Comparison of ENCODE assay signal across 21 cellular contexts in genomic region chr13:98189841-98190505, GRCh38. TPM values are rescaled to one million over a fixed set of nuclear protein-coding genes. Genes with fewer than 3 reads are reported as not detected.
DNase-seq lines count a peak whose midpoint lies in the region; ATAC-seq and TF ChIP-seq lines count a peak whose summit lies in the region.
"Had no signal": no experiment of that assay in that cellular context is flagged by ENCODE, and none has a peak within 500 bp of the region (broad histone marks: within the 10 kb centered on the region; RNA-seq: fewer than 3 reads in every experiment).

No MANE protein-coding gene starts in this region.

- peaks cover 6 to 42% (median 29%) of the 10 kb centered on the region in 9 donors for H3K4me1 ChIP-seq in heart right ventricle
- H3K4me1 ChIP-seq in tibial nerve, result peaks cover 0 to 10% (median 2%) of the 10 kb centered on the region in 4 donors
- H3K4me1 ChIP-seq: foreskin keratinocyte had no signal

- no peaks in the 10 kb centered on the region for H3K4me1 Mint-ChIP-seq in activated naive CD8-positive, alpha-beta T cell treated with anti-CD3 and anti-CD28 coated beads, Interleukin-2, amount 50 U/mL, for 24 hours
- H3K4me1 Mint-ChIP-seq: activated CD4-positive, alpha-beta T cell treated with anti-CD3 and anti-CD28 coated beads, Interleukin-2, amount 10 ng/mL, durations not matched to agents 24 days and 14 days; activated naive CD8-positive, alpha-beta T cell treated with anti-CD3 and anti-CD28 coated beads, Interleukin-2, amount 10 ng/mL, durations not matched to agents 7 days and 5 days; central memory CD8-positive, alpha-beta T cell had no signal

- no peak overlapping the region for H3K27ac Mint-ChIP-seq in activated naive CD8-positive, alpha-beta T cell treated with anti-CD3 and anti-CD28 coated beads, Interleukin-2, amount 50 U/mL, for 24 hours
- H3K27ac Mint-ChIP-seq: activated CD4-positive, alpha-beta T cell treated with anti-CD3 and anti-CD28 coated beads, Interleukin-2, amount 10 ng/mL, durations not matched to agents 24 days and 14 days; activated naive CD8-positive, alpha-beta T cell treated with anti-CD3 and anti-CD28 coated beads, Interleukin-2, amount 10 ng/mL, durations not matched to agents 7 days and 5 days had no signal

- H3K27me3 Mint-ChIP-seq in activated naive CD8-positive, alpha-beta T cell treated with anti-CD3 and anti-CD28 coated beads, Interleukin-2, amount 50 U/mL, for 24 hours, result peaks cover 8% of the 10 kb centered on the region
- H3K27me3 Mint-ChIP-seq: activated CD4-positive, alpha-beta T cell treated with anti-CD3 and anti-CD28 coated beads, Interleukin-2, amount 10 ng/mL, durations not matched to agents 24 days and 14 days had no signal

- H3K27me3 ChIP-seq in heart right ventricle (no peaks in the 10 kb centered on the region), tibial nerve (no peaks in the 10 kb centered on the region)
- H3K27me3 ChIP-seq: foreskin keratinocyte, sigmoid colon had no signal

- no peak for TF ChIP-seq POLR2A in tibial nerve (IDR thresholded peaks at IDR 0.05)

- no peak overlapping the region for H3K4me3 Mint-ChIP-seq in activated naive CD8-positive, alpha-beta T cell treated with anti-CD3 and anti-CD28 coated beads, Interleukin-2, amount 50 U/mL, for 24 hours
- H3K4me3 Mint-ChIP-seq: activated CD4-positive, alpha-beta T cell treated with anti-CD3 and anti-CD28 coated beads, Interleukin-2, amount 10 ng/mL, durations not matched to agents 24 days and 14 days; activated naive CD8-positive, alpha-beta T cell treated with anti-CD3 and anti-CD28 coated beads, Interleukin-2, amount 10 ng/mL, durations not matched to agents 7 days and 5 days; central memory CD8-positive, alpha-beta T cell; H9 had no signal

- H3K9me3 ChIP-seq in heart right ventricle (no peaks in the 10 kb centered on the region), tibial nerve (no peaks in the 10 kb centered on the region)
- H3K9me3 ChIP-seq: sigmoid colon had no signal

- TF ChIP-seq EP300 in tibial nerve (IDR thresholded peaks at IDR 0.05), result no peak

- peak in 7 of 8 donors; percentile 28 to 77 (median 59) for ATAC-seq in heart right ventricle
- ATAC-seq in Right ventricle myocardium inferior, result no peak
- ATAC-seq in activated naive CD8-positive, alpha-beta T cell treated with anti-CD3 and anti-CD28 coated beads, Interleukin-2, amount 50 U/mL, for 24 hours, result no peak
- ATAC-seq in GM18517 (IDR thresholded peaks at IDR 0.05; ENCODE audit: unreplicated experiment), result no peak
- ATAC-seq: foreskin keratinocyte had no signal

- 14 to 19% methylated on average over 4 of the region's 4 CpGs for WGBS in heart right ventricle, 2 donors
- whole genome bisulfite sequencing in tibial nerve, 2 donors, result 14 to 22% methylated on average over 4 of the region's 4 CpGs

- H3K4me3 ChIP-seq in heart right ventricle (no peak overlapping the region), astrocyte of the spinal cord (ENCODE audit: low read depth, low read length) (no peak overlapping the region), tibial nerve (no peak overlapping the region)
- H3K4me3 ChIP-seq: sigmoid colon had no signal

- H3K36me3 ChIP-seq in heart right ventricle (no peaks in the 10 kb centered on the region), tibial nerve (no peaks in the 10 kb centered on the region)
- H3K36me3 ChIP-seq: sigmoid colon had no signal

- intact Hi-C loops in heart right ventricle (cut with DNase I), result no loop called here
- intact Hi-C loops in Right ventricle myocardium inferior (cut with DNase I), result no loop called here
- intact Hi-C loops in posterior cingulate gyrus (cut with DNase I), result no loop called here

- H3K9me3 Mint-ChIP-seq in activated naive CD8-positive, alpha-beta T cell treated with anti-CD3 and anti-CD28 coated beads, Interleukin-2, amount 50 U/mL, for 24 hours, result no peaks in the 10 kb centered on the region
- H3K9me3 Mint-ChIP-seq: activated CD4-positive, alpha-beta T cell treated with anti-CD3 and anti-CD28 coated beads, Interleukin-2, amount 10 ng/mL, durations not matched to agents 24 days and 14 days; activated naive CD8-positive, alpha-beta T cell treated with anti-CD3 and anti-CD28 coated beads, Interleukin-2, amount 10 ng/mL, durations not matched to agents 7 days and 5 days; central memory CD8-positive, alpha-beta T cell; H9 had no signal

- no peaks in the 10 kb centered on the region for H3K36me3 Mint-ChIP-seq in activated naive CD8-positive, alpha-beta T cell treated with anti-CD3 and anti-CD28 coated beads, Interleukin-2, amount 50 U/mL, for 24 hours (ENCODE audit: low read depth)
- H3K36me3 Mint-ChIP-seq: activated naive CD8-positive, alpha-beta T cell treated with anti-CD3 and anti-CD28 coated beads, Interleukin-2, amount 10 ng/mL, durations not matched to agents 7 days and 5 days had no signal

- TF ChIP-seq CTCF in heart right ventricle (IDR thresholded peaks at IDR 0.05) (no peak), astrocyte of the spinal cord (IDR thresholded peaks at IDR 0.05; ENCODE audit: low read depth, low read length) (peak; percentile 8), tibial nerve (IDR thresholded peaks at IDR 0.05) (no peak)

- DNase-seq in heart right ventricle, result peak; percentile 27 to 55
- no peak for DNase-seq in Right ventricle myocardium inferior (ENCODE audit: missing footprints)
- no peak for DNase-seq in astrocyte of the spinal cord (ENCODE audit: low read depth, low spot score)
- peak; percentile 64 for DNase-seq in left kidney (ENCODE audit: low read depth, low spot score)
- no peak for DNase-seq in tibial nerve (ENCODE audit: low spot score in 2 of 2)
- DNase-seq in posterior cingulate gyrus, result no peak
- no peak for DNase-seq in activated naive CD8-positive, alpha-beta T cell treated with anti-CD3 and anti-CD28 coated beads, Interleukin-2, amount 50 U/mL, for 24 hours
- DNase-seq: activated CD4-positive, alpha-beta T cell treated with anti-CD3 and anti-CD28 coated beads, Interleukin-2, amount 10 ng/mL, durations not matched to agents 24 days and 14 days; activated naive CD8-positive, alpha-beta T cell treated with anti-CD3 and anti-CD28 coated beads, Interleukin-2, amount 10 ng/mL, durations not matched to agents 7 days and 5 days; activated T-cell treated with anti-CD3 and anti-CD28 coated beads for 4 hours; foreskin keratinocyte; H9; mesenchymal stem cell; NCI-H1105; SHP77 treated with DMSO at 0.1 percent for 48 hours; sigmoid colon; stimulated activated CD4-positive, alpha-beta T cell treated with anti-CD3 and anti-CD28 coated beads, Interleukin-4, amount 100 ng/mL, for 4 hours; T1000; trophoblast cell had no signal

- in situ Hi-C loops in astrocyte of the spinal cord (cut with HindIII; ENCODE audit: low sequenced_read_pairs), result no loop called here

- H3K27ac ChIP-seq in heart right ventricle, result no peak overlapping the region
- no peak overlapping the region for H3K27ac ChIP-seq in tibial nerve
- H3K27ac ChIP-seq: foreskin keratinocyte had no signal

RNA-seq across cellular contexts. Expression of gene RNF113B, which starts 12.9 kb away (rescaled TPM):
- not detected for total RNA-seq in heart right ventricle
- polyA plus RNA-seq in heart right ventricle, result not detected
- not detected for total RNA-seq in Right ventricle myocardium inferior
- not detected for total RNA-seq in tibial nerve
- total RNA-seq: activated CD4-positive, alpha-beta T cell treated with anti-CD3 and anti-CD28 coated beads, Interleukin-2, amount 10 ng/mL, durations not matched to agents 24 days and 14 days; activated naive CD8-positive, alpha-beta T cell treated with anti-CD3 and anti-CD28 coated beads, Interleukin-2, amount 10 ng/mL, durations not matched to agents 7 days and 5 days; foreskin keratinocyte; H9; sigmoid colon had no signal
- polyA plus RNA-seq: foreskin keratinocyte, sigmoid colon had no signal

RNA-seq across cellular contexts. Expression of gene FARP1, which starts 47.1 kb away (rescaled TPM):
- 10 to 100 TPM; 13.4 to 72.9 (median 24.7) TPM for total RNA-seq in heart right ventricle
- 10 to 100 TPM in 1 of 2 donors, 1 to 10 TPM in 1; 6.9 to 10.7 TPM for polyA plus RNA-seq in heart right ventricle
- 14.7 TPM for total RNA-seq in Right ventricle myocardium inferior
- total RNA-seq in tibial nerve, result 10 to 100 TPM; 21.4 to 28.5 (median 24.9) TPM

Comparison
In these comparisons a context has a peak if more than half of its experiments do, and no peak if none do; other contexts are left out.
1. ATAC-seq: peak in heart right ventricle (7 of 8); none in Right ventricle myocardium inferior (single experiment), activated naive CD8-positive, alpha-beta T cell treated with anti-CD3 and anti-CD28 coated beads, Interleukin-2, amount 50 U/mL, for 24 hours (single experiment) and GM18517 (single experiment).
2. DNase-seq: peak in heart right ventricle (2 of 2) and left kidney (single experiment); none in Right ventricle myocardium inferior (single experiment), astrocyte of the spinal cord (single experiment), tibial nerve (0 of 2), posterior cingulate gyrus (0 of 10) and activated naive CD8-positive, alpha-beta T cell treated with anti-CD3 and anti-CD28 coated beads, Interleukin-2, amount 50 U/mL, for 24 hours (single experiment).